In genomic region chr16:30657866-30658730, GRCh38 we compare ENCODE assay signal across 8 cellular contexts. TPM values are rescaled to one million over a fixed set of nuclear protein-coding genes. Genes with fewer than 3 reads are reported as not detected.
DNase-seq lines count a peak whose midpoint lies in the region; ATAC-seq and TF ChIP-seq lines count a peak whose summit lies in the region.

Gene FBRS (plus strand): TSS chr16:30658431. CDS start chr16:30659519, 1,088 bp downstream.

- H3K36me3 Mint-ChIP-seq in activated CD4-positive, alpha-beta T cell treated with anti-CD3 and anti-CD28 coated beads for 36 hours (ENCODE audit: low read depth) = peaks cover 51% of the 10 kb centered on the region

- CTCF ChIA-PET in activated CD4-positive, alpha-beta T cell treated with anti-CD3 and anti-CD28 coated beads for 36 hours (lab: Charles Lee) = interaction anchor here (0.5 to 4.5 kb wide), 10 partner anchors 8 to 518 kb away, joined by 3 to 35 read pairs (median 3); partner anchors contain the start of genes PRR14, SRCAP and ZNF689

- H3K27ac ChIP-seq in cingulate gyrus (ENCODE audit: low read depth, low read length) = peak within 1 kb of the TSS; percentile 99

- intact Hi-C loops in activated CD4-positive, alpha-beta T cell treated with anti-CD3 and anti-CD28 coated beads for 36 hours (cut with DNase I, micrococcal nuclease) = loop anchor here (1.0 to 5.0 kb wide), 28 partner anchors 8 to 1835 kb away; partner anchors contain the start of genes DCTPP1 (in 2 of the 2), PRR14 (in 2 of the 2), ALDOA (in 1 of the 2) and ATXN2L (in 1 of the 2)

- peak; percentile 78 for TF ChIP-seq POLR2A in GM19099 (IDR thresholded peaks at IDR 0.05; ENCODE audit: extremely low read depth, insufficient read length, low read depth)

- POLR2A ChIA-PET in activated CD4-positive, alpha-beta T cell treated with anti-CD3 and anti-CD28 coated beads for 36 hours (lab: Charles Lee) = interaction anchor here (0.6 to 2.4 kb wide), 12 partner anchors 8 to 593 kb away, joined by 4 to 15 read pairs (median 6); partner anchors contain the start of genes ALDOA, CFAP119, DCTPP1 and PHKG2

- H3K4me1 Mint-ChIP-seq in activated CD4-positive, alpha-beta T cell treated with anti-CD3 and anti-CD28 coated beads for 36 hours = peaks cover 41% of the 10 kb centered on the region

- peak; percentile 100 for DNase-seq in Ammon's horn (ENCODE audit: low spot score)
- DNase-seq in NCI-H510A treated with DMSO at 0.1 percent for 48 hours (lab: John Stamatoyannopoulos, UW) = peak; percentile 99
- peak; percentile 100 for DNase-seq in activated CD4-positive, alpha-beta T cell treated with anti-CD3 and anti-CD28 coated beads for 36 hours
- DNase-seq in kidney glomerular epithelial cell (lab: John Stamatoyannopoulos, UW) = peak; percentile 99
- peak; percentile 99 to 100 (median 100) for DNase-seq in stimulated activated CD4-positive, alpha-beta T cell treated with anti-CD3 and anti-CD28 coated beads, Interleukin-1b, Interleukin-23, amount 100 ng/mL, for 24 hours (ENCODE audit: low read depth in 4 of 4, low spot score in 1 of 4)

- H3K27ac Mint-ChIP-seq in activated CD4-positive, alpha-beta T cell treated with anti-CD3 and anti-CD28 coated beads for 36 hours = peak within 1 kb of the TSS; percentile 99

- H3K9me3 Mint-ChIP-seq in activated CD4-positive, alpha-beta T cell treated with anti-CD3 and anti-CD28 coated beads for 36 hours (ENCODE audit: low read depth) = no peaks in the 10 kb centered on the region

- H3K27me3 Mint-ChIP-seq in activated CD4-positive, alpha-beta T cell treated with anti-CD3 and anti-CD28 coated beads for 36 hours = no peaks in the 10 kb centered on the region

- peak; percentile 71 for ATAC-seq in HG03439 (IDR thresholded peaks at IDR 0.05; ENCODE audit: unreplicated experiment)
- ATAC-seq in activated CD4-positive, alpha-beta T cell treated with anti-CD3 and anti-CD28 coated beads for 36 hours = peak; percentile 79

- H3K4me3 Mint-ChIP-seq in activated CD4-positive, alpha-beta T cell treated with anti-CD3 and anti-CD28 coated beads for 36 hours = peak within 1 kb of the TSS; percentile 89

RNA-seq across cellular contexts. Expression of gene FBRS, which starts in this region (rescaled TPM):
- total RNA-seq in activated CD4-positive, alpha-beta T cell treated with anti-CD3 and anti-CD28 coated beads for 36 hours = 100 to 1,000 TPM in 1 of 2 experiments, 10 to 100 TPM in 1; 84.7 to 111 TPM

Comparison
In these comparisons a context has a peak if more than half of its experiments do, and no peak if none do; other contexts are left out.
1. Peak in every context shown above with its lines: DNase-seq, ATAC-seq and H3K27ac ChIP-seq.